8 cellular contexts compared by ENCODE assay signal in genomic region chr15:79310985-79311900, GRCh38. TPM values are rescaled to one million over a fixed set of nuclear protein-coding genes. Genes with fewer than 3 reads are reported as not detected.
DNase-seq lines count a peak whose midpoint lies in the region; ATAC-seq and TF ChIP-seq lines count a peak whose summit lies in the region.

Gene TMED3 (plus strand): TSS chr15:79311112. CDS start chr15:79311250, 138 bp downstream.

- ATAC-seq in GM19035 (IDR thresholded peaks at IDR 0.05; ENCODE audit: unreplicated experiment) (peak; percentile 86), HG03342 (IDR thresholded peaks at IDR 0.05; ENCODE audit: unreplicated experiment) (peak; percentile 91), left lobe of liver (peak; percentile 92)

- no peaks in the 10 kb centered on the region for H3K4me1 ChIP-seq in BE2C

- H3K27ac ChIP-seq in coronary artery: peak within 1 kb of the TSS; percentile 16 to 71

- H3K4me3 ChIP-seq in BE2C (ENCODE audit: low read depth, low read length) (peak within 1 kb of the TSS; percentile 97), coronary artery (peak within 1 kb of the TSS; percentile 97)

- TF ChIP-seq CTCF in BE2C (IDR thresholded peaks at IDR 0.05; ENCODE audit: low read depth, low read length) (peak; percentile 32), coronary artery (IDR thresholded peaks at IDR 0.05) (no peak)

- H3K36me3 ChIP-seq in BE2C: peaks cover 28% of the 10 kb centered on the region

- H3K27me3 ChIP-seq in BE2C: peaks cover 21% of the 10 kb centered on the region

- DNase-seq in BE2C (peak; percentile 93), NCI-H446 treated with DMSO at 0.1 percent for 48 hours (lab: John Stamatoyannopoulos, UW) (peak; percentile 48), coronary artery (ENCODE audit: low spot score) (no peak), left lobe of liver (ENCODE audit: low spot score) (peak; percentile 61)
- peak; percentile 67 to 77 for DNase-seq in activated CD4-positive, alpha-beta T cell treated with anti-CD3 and anti-CD28 coated beads for 4 hours
- DNase-seq in stimulated activated CD4-positive, alpha-beta T cell treated with anti-CD3 and anti-CD28 coated beads, Interleukin-2, amount 100 ng/mL, for 24 hours: peak; percentile 82 to 84

- H3K9me3 ChIP-seq in BE2C: no peaks in the 10 kb centered on the region

RNA-seq across cellular contexts. Expression of gene TMED3, which starts in this region (rescaled TPM):
- 181 TPM for polyA plus RNA-seq in BE2C (2012; ENCODE audit: insufficient read depth, insufficient read length, low read depth)
- 5.9 TPM for total RNA-seq in left lobe of liver
